10 cellular contexts compared by ENCODE assay signal in the genomic region with DNA sequence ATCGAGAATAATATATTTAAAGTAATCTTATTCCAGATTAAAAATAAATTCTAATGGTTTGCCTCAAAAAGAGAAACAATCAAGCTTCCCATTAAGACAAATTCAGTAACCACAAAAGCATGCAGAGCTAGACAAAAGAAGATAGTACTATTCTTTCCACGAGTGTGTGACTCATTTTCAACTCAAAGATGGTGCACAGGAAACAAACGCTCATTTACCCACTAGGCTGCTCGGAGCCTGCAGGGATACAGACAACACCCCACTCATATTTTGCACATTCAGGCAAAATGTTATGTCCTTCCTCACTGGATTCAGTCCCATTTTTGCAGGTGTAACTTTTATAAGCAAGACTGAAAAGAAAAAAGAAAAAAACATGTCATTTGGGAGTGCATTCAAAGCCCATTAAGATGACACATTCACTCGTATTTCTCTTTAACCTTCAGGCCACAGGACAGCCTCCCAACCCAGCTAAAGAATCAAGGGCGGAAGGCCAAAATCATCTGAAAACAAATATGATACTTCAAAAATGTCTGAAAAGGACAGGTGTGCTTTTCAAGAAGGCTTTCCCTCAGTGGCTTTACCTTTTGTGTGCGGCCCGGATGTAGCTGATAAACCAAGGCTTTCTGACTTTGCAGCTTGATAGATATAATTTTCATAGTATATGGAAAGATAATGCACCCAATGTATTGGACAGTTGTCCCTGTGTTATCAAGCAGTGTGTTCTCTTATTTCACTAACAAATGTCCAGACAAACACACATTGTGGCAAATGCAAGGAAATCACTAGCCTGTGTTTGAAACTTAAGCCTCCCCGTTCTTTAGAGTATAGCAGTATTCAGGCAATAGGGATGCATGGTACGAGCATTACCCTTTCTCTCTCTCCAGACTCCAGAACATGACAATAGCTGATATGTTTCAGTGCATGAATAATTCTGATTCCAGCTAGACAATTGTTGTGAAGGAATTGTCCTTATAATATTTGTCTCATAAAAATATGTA.
DNase-seq lines count a peak whose midpoint lies in the region; ATAC-seq, FAIRE-seq and TF ChIP-seq lines count a peak whose summit lies in the region.
"Had no signal": no experiment of that assay in that cellular context is flagged by ENCODE, and none has a peak within 500 bp of the region (broad histone marks: within the 10 kb centered on the region; RNA-seq: fewer than 3 reads in every experiment).

No MANE protein-coding gene starts in this region.

- peaks cover 0 to 4% of the 10 kb centered on the region in 2 donors for H3K4me1 ChIP-seq in esophagus (ENCODE audit: control insufficient read depth in 2 of 2, insufficient read depth in 2 of 2, low read length in 1 of 2)

- H3K36me3 ChIP-seq in esophagus (ENCODE audit: control insufficient read depth in 2 of 2, insufficient read depth in 2 of 2, low read length in 1 of 2): no peaks in the 10 kb centered on the region

- H3K27me3 ChIP-seq in esophagus (ENCODE audit: control insufficient read depth in 1 of 2, insufficient read depth in 2 of 2, low read length in 2 of 2): no peaks in the 10 kb centered on the region

- peaks cover 28% of the 10 kb centered on the region for H3K4me1 Mint-ChIP-seq in activated T-cell treated with anti-CD3 and anti-CD28 coated beads, Interleukin-2, amount 50 U/mL, for 24 hours (ENCODE audit: low read depth)
- peaks cover 7% of the 10 kb centered on the region for H3K4me1 Mint-ChIP-seq in progenitor cell of endocrine pancreas (ENCODE audit: low read depth)

- H3K27ac Mint-ChIP-seq in activated T-cell treated with anti-CD3 and anti-CD28 coated beads, Interleukin-2, amount 50 U/mL, for 24 hours: peak overlapping the region; percentile 66
- H3K27ac Mint-ChIP-seq in progenitor cell of endocrine pancreas: no peak overlapping the region

- peaks cover 6% of the 10 kb centered on the region for H3K27me3 Mint-ChIP-seq in activated T-cell treated with anti-CD3 and anti-CD28 coated beads, Interleukin-2, amount 50 U/mL, for 24 hours
- H3K27me3 Mint-ChIP-seq in progenitor cell of endocrine pancreas: no peaks in the 10 kb centered on the region

- H3K9me3 Mint-ChIP-seq in activated T-cell treated with anti-CD3 and anti-CD28 coated beads, Interleukin-2, amount 50 U/mL, for 24 hours: no peaks in the 10 kb centered on the region
- H3K9me3 Mint-ChIP-seq in progenitor cell of endocrine pancreas (ENCODE audit: low read depth): no peaks in the 10 kb centered on the region

- no peak for DNase-seq in activated T-cell treated with anti-CD3 and anti-CD28 coated beads, Interleukin-2, amount 50 U/mL, for 24 hours
- no peak for DNase-seq in activated T-cell treated with anti-CD3 and anti-CD28 coated beads, Interleukin-2, amount 50 U/mL, for 1 hour
- peak; percentile 65 for DNase-seq in RCC 7860 (ENCODE audit: low spot score)
- DNase-seq in stromal cell of bone marrow (ENCODE audit: low read depth): peak; percentile 67
- DNase-seq in progenitor cell of endocrine pancreas (ENCODE audit: low spot score, unreplicated experiment): no peak
- no peak for DNase-seq in DMS114 treated with DMSO at 0.1 percent for 48 hours (lab: John Stamatoyannopoulos, UW; ENCODE audit: unreplicated experiment)

- no peak for TF ChIP-seq CTCF in progenitor cell of endocrine pancreas (IDR thresholded peaks at IDR 0.05; ENCODE audit: unreplicated experiment)

- H3K4me3 Mint-ChIP-seq in activated T-cell treated with anti-CD3 and anti-CD28 coated beads, Interleukin-2, amount 50 U/mL, for 24 hours: no peak overlapping the region
- no peak overlapping the region for H3K4me3 Mint-ChIP-seq in progenitor cell of endocrine pancreas (ENCODE audit: low read depth)

- no peaks in the 10 kb centered on the region for H3K9me3 ChIP-seq in esophagus (ENCODE audit: control insufficient read depth in 2 of 2, insufficient read depth in 1 of 2, low read depth in 1 of 2, low read length in 1 of 2)

- FAIRE-seq in RCC 7860 (lab: Jason Lieb, UNC): peak; percentile 87
- FAIRE-seq: G401.6 had no signal

- H3K36me3 Mint-ChIP-seq in activated T-cell treated with anti-CD3 and anti-CD28 coated beads, Interleukin-2, amount 50 U/mL, for 24 hours (ENCODE audit: low read depth): no peaks in the 10 kb centered on the region
- H3K36me3 Mint-ChIP-seq in progenitor cell of endocrine pancreas (ENCODE audit: insufficient read depth): no peaks in the 10 kb centered on the region

- peak overlapping the region; percentile 68 to 85 for H3K27ac ChIP-seq in esophagus (ENCODE audit: low read depth in 2 of 2, low read length in 1 of 2)
- H3K27ac ChIP-seq: KMS-11 had no signal

- WGBS in esophagus, 2 donors: 42 to 55% methylated on average over 10 of the region's 10 CpGs

- no peak overlapping the region for H3K4me3 ChIP-seq in esophagus (ENCODE audit: low read depth in 1 of 2, low read length in 2 of 2)

- ATAC-seq in GM18858 (IDR thresholded peaks at IDR 0.05; ENCODE audit: unreplicated experiment): no peak

Comparison
In these comparisons a context has a peak if more than half of its experiments do, and no peak if none do; other contexts are left out.
1. DNase-seq: peak in RCC 7860 (single experiment) and stromal cell of bone marrow (single experiment); none in activated T-cell treated with anti-CD3 and anti-CD28 coated beads, Interleukin-2, amount 50 U/mL, for 24 hours (single experiment), activated T-cell treated with anti-CD3 and anti-CD28 coated beads, Interleukin-2, amount 50 U/mL, for 1 hour (single experiment), progenitor cell of endocrine pancreas (single experiment) and DMS114 treated with DMSO at 0.1 percent for 48 hours (single experiment).